22 cellular contexts compared by ENCODE assay signal in the genomic region with DNA sequence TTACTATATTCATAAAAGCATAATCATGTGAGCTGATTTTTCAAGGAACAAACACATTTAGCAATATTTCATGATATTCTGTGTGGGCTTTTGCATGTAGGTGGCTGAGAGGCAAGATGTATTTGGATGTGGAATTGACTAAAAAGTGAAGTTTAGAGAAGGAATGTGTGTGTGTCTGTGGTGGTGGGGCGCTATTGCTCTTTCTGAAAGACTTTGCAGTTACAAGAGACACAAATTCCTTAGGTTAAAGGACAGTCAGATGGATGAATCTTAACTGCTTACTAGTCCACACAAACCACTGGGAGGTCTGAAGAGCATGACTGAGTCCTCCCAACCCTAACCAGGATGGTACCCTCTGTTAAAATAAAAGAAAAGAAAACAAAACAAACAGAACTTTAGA.
"Had no signal": no experiment of that assay in that cellular context is flagged by ENCODE, and none has a peak within 500 bp of the region (broad histone marks: within the 10 kb centered on the region; RNA-seq: fewer than 3 reads in every experiment).

No MANE protein-coding gene starts in this region.

- H3K4me3 Mint-ChIP-seq: activated CD8-positive, alpha-beta T cell treated with anti-CD3 and anti-CD28 coated beads, Interleukin-2, amount 10 ng/mL, durations not matched to agents 7 days and 5 days; activated naive CD8-positive, alpha-beta T cell treated with anti-CD3 and anti-CD28 coated beads for 36 hours; central memory CD8-positive, alpha-beta T cell; mesothelial cell of epicardium; stimulated activated naive CD8-positive, alpha-beta T cell treated with anti-CD3 and anti-CD28 coated beads, Interleukin-15, amount 100 ng/mL, for 72 hours; type B pancreatic cell had no signal

- ATAC-seq: activated CD8-positive, alpha-beta T cell treated with anti-CD3 and anti-CD28 coated beads, Interleukin-2, amount 10 ng/mL, durations not matched to agents 7 days and 5 days; body of pancreas; left cardiac atrium; lower lobe of right lung; stimulated activated naive CD8-positive, alpha-beta T cell treated with anti-CD3 and anti-CD28 coated beads, Interleukin-15, amount 100 ng/mL, for 72 hours had no signal

- H3K27ac Mint-ChIP-seq: activated CD8-positive, alpha-beta T cell treated with anti-CD3 and anti-CD28 coated beads, Interleukin-2, amount 10 ng/mL, durations not matched to agents 7 days and 5 days; activated naive CD8-positive, alpha-beta T cell treated with anti-CD3 and anti-CD28 coated beads for 36 hours; mesothelial cell of epicardium; stimulated activated naive CD8-positive, alpha-beta T cell treated with anti-CD3 and anti-CD28 coated beads, Interleukin-15, amount 100 ng/mL, for 72 hours; type B pancreatic cell had no signal

- H3K36me3 Mint-ChIP-seq: activated naive CD8-positive, alpha-beta T cell treated with anti-CD3 and anti-CD28 coated beads for 36 hours; mesothelial cell of epicardium; type B pancreatic cell had no signal

- DNase-seq: activated CD4-positive, alpha-beta T cell treated with anti-CD3 and anti-CD28 coated beads for 4 hours; activated CD8-positive, alpha-beta memory T cell treated with anti-CD3 and anti-CD28 coated beads, Interleukin-2, amount 50 U/mL, for 4 hours; activated CD8-positive, alpha-beta T cell treated with anti-CD3 and anti-CD28 coated beads, Interleukin-2, amount 10 ng/mL, durations not matched to agents 7 days and 5 days; activated gamma-delta T cell; activated naive CD8-positive, alpha-beta T cell treated with anti-CD3 and anti-CD28 coated beads for 36 hours; activated T-cell treated with anti-CD3 and anti-CD28 coated beads, Interleukin-2, amount 50 U/mL, for 48 hours; body of pancreas; cortex of kidney; effector CD4-positive, alpha-beta T cell; esophagus squamous epithelium; foreskin fibroblast; glutamatergic neuron; left cardiac atrium; lower lobe of right lung; sigmoid colon; stimulated activated CD4-positive, alpha-beta T cell treated with anti-CD3 and anti-CD28 coated beads, Interleukin-1b, Interleukin-23, amount 100 ng/mL, for 48 hours; stimulated activated naive CD8-positive, alpha-beta T cell treated with anti-CD3 and anti-CD28 coated beads, Interleukin-15, amount 100 ng/mL, for 72 hours; T-helper 1 cell; T1000 had no signal

- H3K9me3 Mint-ChIP-seq: activated naive CD8-positive, alpha-beta T cell treated with anti-CD3 and anti-CD28 coated beads for 36 hours; stimulated activated naive CD8-positive, alpha-beta T cell treated with anti-CD3 and anti-CD28 coated beads, Interleukin-15, amount 100 ng/mL, for 72 hours; type B pancreatic cell had no signal

- H3K4me1 Mint-ChIP-seq: activated naive CD8-positive, alpha-beta T cell treated with anti-CD3 and anti-CD28 coated beads for 36 hours; central memory CD8-positive, alpha-beta T cell; mesothelial cell of epicardium; stimulated activated naive CD8-positive, alpha-beta T cell treated with anti-CD3 and anti-CD28 coated beads, Interleukin-15, amount 100 ng/mL, for 72 hours had no signal

- H3K27me3 Mint-ChIP-seq: activated naive CD8-positive, alpha-beta T cell treated with anti-CD3 and anti-CD28 coated beads for 36 hours; central memory CD8-positive, alpha-beta T cell; stimulated activated naive CD8-positive, alpha-beta T cell treated with anti-CD3 and anti-CD28 coated beads, Interleukin-15, amount 100 ng/mL, for 72 hours; type B pancreatic cell had no signal
